10 cellular contexts compared by ENCODE assay signal in genomic region chr3:127974226-127974625, GRCh38. TPM values are rescaled to one million over a fixed set of nuclear protein-coding genes. Genes with fewer than 3 reads are reported as not detected.
"Had no signal": no experiment of that assay in that cellular context is flagged by ENCODE, and none has a peak within 500 bp of the region (broad histone marks: within the 10 kb centered on the region; RNA-seq: fewer than 3 reads in every experiment).

No MANE protein-coding gene starts in this region.

- H3K9me3 ChIP-seq: HAP-1 had no signal

- H3K36me3 ChIP-seq: HAP-1 had no signal

- ATAC-seq: HCT116, K562 had no signal

- H3K4me3 ChIP-seq: GM23248, HAP-1, K562 had no signal

- H3K27ac ChIP-seq: GM23248 had no signal

- H3K4me1 ChIP-seq: HAP-1 had no signal

- DNase-seq: GM23248, GOT3, H7, IMR-90, KG1 had no signal

RNA-seq across cellular contexts. Expression of gene KBTBD12, which starts 59.2 kb away (rescaled TPM):
- total RNA-seq: GM23248, H4, H7, HT-29, IMR-90, K562 had no signal
